ENCODE assay signal across 1 cellular context in the genomic region with DNA sequence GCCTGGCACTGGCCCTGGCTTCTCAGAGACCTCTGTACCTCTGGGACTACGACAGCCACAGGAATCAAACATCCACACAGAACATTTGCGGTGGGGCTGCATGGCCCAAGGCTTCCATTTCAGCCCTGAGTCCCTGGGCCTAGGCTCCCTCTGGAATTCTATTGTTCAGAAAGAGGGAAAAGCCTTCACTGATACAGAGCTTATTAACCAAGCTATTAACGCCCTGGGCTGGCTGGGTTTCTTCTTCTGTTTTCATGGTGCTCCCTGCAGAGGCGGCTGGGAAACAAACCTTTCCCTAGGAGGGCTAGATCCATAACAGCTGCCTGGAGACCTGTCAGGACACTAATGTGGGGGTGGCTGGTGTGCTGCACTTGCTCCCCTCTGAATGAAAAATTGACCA.
TF ChIP-seq lines count a peak whose summit lies in the region.

No MANE protein-coding gene starts in this region.

TF ChIP-seq in GM23338, 12 proteins besides CTCF, POLR2A, EP300 and RAD21 (continued from another document):
- TF ChIP-seq, protein P1, sequence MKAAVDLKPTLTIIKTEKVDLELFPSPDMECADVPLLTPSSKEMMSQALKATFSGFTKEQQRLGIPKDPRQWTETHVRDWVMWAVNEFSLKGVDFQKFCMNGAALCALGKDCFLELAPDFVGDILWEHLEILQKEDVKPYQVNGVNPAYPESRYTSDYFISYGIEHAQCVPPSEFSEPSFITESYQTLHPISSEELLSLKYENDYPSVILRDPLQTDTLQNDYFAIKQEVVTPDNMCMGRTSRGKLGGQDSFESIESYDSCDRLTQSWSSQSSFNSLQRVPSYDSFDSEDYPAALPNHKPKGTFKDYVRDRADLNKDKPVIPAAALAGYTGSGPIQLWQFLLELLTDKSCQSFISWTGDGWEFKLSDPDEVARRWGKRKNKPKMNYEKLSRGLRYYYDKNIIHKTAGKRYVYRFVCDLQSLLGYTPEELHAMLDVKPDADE (IDR thresholded peaks at IDR 0.05): no peak
